In the genomic region with DNA sequence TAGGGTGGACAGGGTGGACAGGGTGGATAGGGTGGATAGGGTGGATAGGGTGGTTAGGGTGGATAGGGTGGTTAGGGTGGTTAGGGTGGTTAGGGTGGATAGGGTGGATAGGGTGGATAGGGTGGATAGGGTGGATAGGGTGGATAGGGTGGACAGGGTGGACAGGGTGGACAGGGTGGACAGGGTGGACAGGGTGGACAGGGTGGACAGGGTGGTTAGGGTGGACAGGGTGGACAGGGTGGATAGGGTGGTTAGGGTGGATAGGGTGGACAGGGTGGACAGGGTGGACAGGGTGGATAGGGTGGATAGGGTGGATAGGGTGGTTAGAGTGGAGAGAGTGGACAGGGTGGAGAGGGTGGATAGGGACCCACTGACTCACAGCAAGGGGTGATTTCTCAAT, we compare ENCODE assay signal across 5 cellular contexts. TPM values are rescaled to one million over a fixed set of nuclear protein-coding genes. Genes with fewer than 3 reads are reported as not detected.
"Had no signal": no experiment of that assay in that cellular context is flagged by ENCODE, and none has a peak within 500 bp of the region (broad histone marks: within the 10 kb centered on the region; RNA-seq: fewer than 3 reads in every experiment).

No MANE protein-coding gene starts in this region.

RNA-seq across cellular contexts. Expression of a gene that starts 59.0 kb away (rescaled TPM):
- total RNA-seq: activated T-cell treated with anti-CD3 and anti-CD28 coated beads, Interleukin-2, amount 50 U/mL, for 72 hours; activated T-helper 2 cell treated with anti-CD3 and anti-CD28 coated beads, Interferon-gamma antibody, Interleukin-2, Interleukin-4, amounts not matched to agents 10 μg/mL and 5 μg/mL and 100 μg/mL, durations not matched to agents 14 hours and 24 hours and 36 hours; NCI-H460; PC-9; SK-MEL-5 had no signal
